Comparison of ENCODE assay signal across 23 cellular contexts in the genomic region with DNA sequence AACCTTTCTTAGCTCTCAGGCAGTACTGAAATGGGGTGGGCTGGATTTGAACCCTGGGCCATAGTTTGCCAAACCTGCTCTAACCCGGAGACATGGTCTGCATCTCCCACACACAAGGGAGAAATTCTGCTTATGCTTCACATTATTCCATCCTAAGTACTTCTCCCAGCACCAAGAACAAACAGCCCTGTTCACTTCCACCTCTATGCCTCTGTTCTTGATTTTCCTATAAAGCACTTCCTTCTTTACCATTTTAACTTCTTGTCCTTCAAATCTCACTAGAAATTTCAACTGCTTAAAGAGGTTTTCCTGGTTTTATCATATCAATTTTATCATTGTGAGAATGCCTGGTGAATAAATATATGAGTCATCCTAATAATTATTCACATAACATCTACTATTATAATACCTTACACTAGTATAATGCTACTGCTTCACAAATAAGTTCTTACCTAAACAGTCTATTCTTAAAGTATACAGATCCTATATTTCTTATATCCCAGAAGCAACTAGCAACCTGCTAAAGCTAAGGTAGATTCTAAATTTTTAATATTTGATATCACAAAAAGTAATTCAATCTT. TPM values are rescaled to one million over a fixed set of nuclear protein-coding genes. Genes with fewer than 3 reads are reported as not detected.
DNase-seq lines count a peak whose midpoint lies in the region; ATAC-seq and TF ChIP-seq lines count a peak whose summit lies in the region.
"Had no signal": no experiment of that assay in that cellular context is flagged by ENCODE, and none has a peak within 500 bp of the region (broad histone marks: within the 10 kb centered on the region; RNA-seq: fewer than 3 reads in every experiment).

No MANE protein-coding gene starts in this region.

- peaks cover 75% of the 10 kb centered on the region for H4K20me1 ChIP-seq in SK-N-SH (ENCODE audit: insufficient read depth)

- H3K79me2 ChIP-seq in SK-N-SH (ENCODE audit: insufficient read depth): peaks cover 100% of the 10 kb centered on the region

- no peak for ATAC-seq in left cardiac atrium
- ATAC-seq in HG03039 (IDR thresholded peaks at IDR 0.05; ENCODE audit: unreplicated experiment): no peak
- ATAC-seq: CD8-positive, alpha-beta T cell had no signal

- peaks cover 25% of the 10 kb centered on the region for H3F3A ChIP-seq in SK-N-SH (replicated peaks; ENCODE audit: insufficient read depth)

- TF ChIP-seq CTCF in left ventricle myocardium inferior (IDR thresholded peaks at IDR 0.05; ENCODE audit: borderline replicate concordance): no peak
- TF ChIP-seq CTCF in SK-N-SH (IDR thresholded peaks at IDR 0.05): no peak
- no peak for TF ChIP-seq CTCF in fibroblast of pulmonary artery (IDR thresholded peaks at IDR 0.05; ENCODE audit: low read length, missing control alignments)

- no peak overlapping the region for H2AFZ ChIP-seq in SK-N-SH (ENCODE audit: low read depth)

- H3K9ac ChIP-seq in SK-N-SH: no peak overlapping the region; the same call in 1 of the 2 replicates
- H3K9ac ChIP-seq in subcutaneous abdominal adipose tissue (ENCODE audit: low read length in 5 of 5): no peak overlapping the region

- TF ChIP-seq RAD21 in SK-N-SH (IDR thresholded peaks at IDR 0.05; ENCODE audit: low read length): no peak

- H3K9me3 ChIP-seq in left ventricle myocardium inferior (replicated peaks) (no peaks in the 10 kb centered on the region), SK-N-SH (no peaks in the 10 kb centered on the region), subcutaneous abdominal adipose tissue (ENCODE audit: control insufficient read depth in 5 of 5, low read length in 5 of 5) (peaks cover 0 to 3% (median 0%) of the 10 kb centered on the region in 5 donors)
- H3K9me3 ChIP-seq: right lobe of liver had no signal

- POLR2A ChIA-PET in SK-N-SH (lab: Yijun Ruan, JAX): no interaction called here

- TF ChIP-seq EP300 in SK-N-SH (IDR thresholded peaks at IDR 0.05; ENCODE audit: borderline replicate concordance in 1 of 2, low read depth in 1 of 2, low read length in 1 of 2): no peak

- H3K4me3 ChIP-seq in left ventricle myocardium inferior: peak overlapping the region; percentile 16
- no peak overlapping the region for H3K4me3 ChIP-seq in SK-N-SH (ENCODE audit: low read depth in 2 of 2, low read length in 1 of 2)
- peak overlapping the region; percentile 23 for H3K4me3 ChIP-seq in fibroblast of pulmonary artery (replicated peaks; ENCODE audit: low read depth, low read length)
- H3K4me3 ChIP-seq in subcutaneous abdominal adipose tissue (ENCODE audit: low read depth in 1 of 5, low read length in 5 of 5): no peak overlapping the region
- H3K4me3 ChIP-seq: coronary artery, right lobe of liver had no signal

- peak overlapping the region; percentile 9 for H3K4me2 ChIP-seq in SK-N-SH

- peak overlapping the region; percentile 3 for H3K27ac ChIP-seq in left ventricle myocardium inferior (replicated peaks)
- H3K27ac ChIP-seq in SK-N-SH (ENCODE audit: low read depth in 2 of 2, low read length in 1 of 2): peak overlapping the region in 1 of 2 experiments; percentile 53; a peak in 2 of 4 replicates
- peak overlapping the region; percentile 23 for H3K27ac ChIP-seq in subcutaneous abdominal adipose tissue (ENCODE audit: low read depth, low read length)
- H3K27ac ChIP-seq: coronary artery, HL-60, right lobe of liver had no signal

- H3K27me3 ChIP-seq in left ventricle myocardium inferior (ENCODE audit: low read depth) (no peaks in the 10 kb centered on the region), SK-N-SH (ENCODE audit: insufficient read depth) (no peaks in the 10 kb centered on the region), subcutaneous abdominal adipose tissue (ENCODE audit: control insufficient read depth in 5 of 5, insufficient read depth in 4 of 5, low read length in 5 of 5) (no peaks in the 10 kb centered on the region)
- H3K27me3 ChIP-seq: right lobe of liver had no signal

- CTCF ChIA-PET in SK-N-SH (lab: Yijun Ruan, JAX): no interaction called here

- H3K4me1 ChIP-seq in left ventricle myocardium inferior: peaks cover 100% of the 10 kb centered on the region
- peaks cover 5 to 37% of the 10 kb centered on the region in 2 experiments; a peak in 3 of 4 replicates for H3K4me1 ChIP-seq in SK-N-SH (ENCODE audit: control insufficient read depth in 1 of 2, insufficient read depth in 2 of 2, low read depth in 1 of 2, low read length in 1 of 2)
- H3K4me1 ChIP-seq in subcutaneous abdominal adipose tissue (ENCODE audit: control insufficient read depth in 5 of 5, insufficient read depth in 5 of 5, low read length in 5 of 5): peaks cover 0 to 58% (median 31%) of the 10 kb centered on the region in 5 donors

- intact Hi-C loops in left ventricle myocardium inferior (cut with micrococcal nuclease): no loop called here
- intact Hi-C loops in left cardiac atrium (cut with DNase I): loop anchor here in 1 of 2 donors (10.0 kb wide), 1 partner anchor 67 kb away; no protein-coding TSS in a partner anchor

- no peaks in the 10 kb centered on the region for H3K9me2 ChIP-seq in SK-N-SH

- DNase-seq in left ventricle myocardium inferior: no peak
- no peak for DNase-seq in left cardiac atrium
- no peak for DNase-seq in SK-N-SH
- no peak for DNase-seq in fibroblast of pulmonary artery (ENCODE audit: low read depth)
- no peak for DNase-seq in NCI-H1092 treated with DMSO at 0.1 percent for 48 hours (lab: John Stamatoyannopoulos, UW)
- DNase-seq in NCI-H226: no peak
- DNase-seq: activated CD4-positive, alpha-beta T cell treated with anti-CD3 and anti-CD28 coated beads for 48 hours; activated CD8-positive, alpha-beta memory T cell treated with anti-CD3 and anti-CD28 coated beads, Interleukin-2, amount 50 U/mL, for 48 hours; activated effector memory CD4-positive, alpha-beta T cell treated with anti-CD3 and anti-CD28 coated beads, Interleukin-2, amount 50 U/mL, for 16 hours; aorta; CD8-positive, alpha-beta T cell; DND-41; foreskin melanocyte; KBM-7; kidney glomerular epithelial cell; NCI-H748 treated with DMSO at 0.1 percent for 48 hours; nucleus accumbens; right lobe of liver; stimulated activated naive CD4-positive, alpha-beta T cell had no signal

- WGBS in SK-N-SH (ENCODE audit: low lambda C conversion rate): 87% methylated on average over 1 of the region's 1 CpG

- H3K36me3 ChIP-seq in left ventricle myocardium inferior (peaks cover 9% of the 10 kb centered on the region), SK-N-SH (replicated peaks in 1 of 2; ENCODE audit: control insufficient read depth in 1 of 2, insufficient read depth in 2 of 2, low read length in 1 of 2) (peaks cover 40 to 78% of the 10 kb centered on the region in 2 experiments), subcutaneous abdominal adipose tissue (ENCODE audit: control insufficient read depth in 5 of 5, insufficient read depth in 5 of 5, low read length in 5 of 5) (peaks cover 0 to 18% (median 4%) of the 10 kb centered on the region in 5 donors)
- H3K36me3 ChIP-seq: right lobe of liver had no signal

TF ChIP-seq in SK-N-SH, 30 proteins besides CTCF, POLR2A, EP300 and RAD21:
- TF ChIP-seq TCF12 (IDR thresholded peaks at IDR 0.05) (no peak), YY1 (IDR thresholded peaks at IDR 0.05; ENCODE audit: low read depth) (no peak), MXI1 (IDR thresholded peaks at IDR 0.05; ENCODE audit: low read depth, low read length) (no peak), EZH2phosphoT487 (IDR thresholded peaks at IDR 0.05; ENCODE audit: borderline replicate concordance, low read depth) (no peak), GATA2 (CRISPR knock-in tag; IDR thresholded peaks at IDR 0.05) (no peak)
- TF ChIP-seq, protein P1, sequence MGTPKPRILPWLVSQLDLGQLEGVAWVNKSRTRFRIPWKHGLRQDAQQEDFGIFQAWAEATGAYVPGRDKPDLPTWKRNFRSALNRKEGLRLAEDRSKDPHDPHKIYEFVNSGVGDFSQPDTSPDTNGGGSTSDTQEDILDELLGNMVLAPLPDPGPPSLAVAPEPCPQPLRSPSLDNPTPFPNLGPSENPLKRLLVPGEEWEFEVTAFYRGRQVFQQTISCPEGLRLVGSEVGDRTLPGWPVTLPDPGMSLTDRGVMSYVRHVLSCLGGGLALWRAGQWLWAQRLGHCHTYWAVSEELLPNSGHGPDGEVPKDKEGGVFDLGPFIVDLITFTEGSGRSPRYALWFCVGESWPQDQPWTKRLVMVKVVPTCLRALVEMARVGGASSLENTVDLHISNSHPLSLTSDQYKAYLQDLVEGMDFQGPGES (IDR thresholded peaks at IDR 0.05; ENCODE audit: low read depth, low read length): no peak
- TF ChIP-seq, protein P2, sequence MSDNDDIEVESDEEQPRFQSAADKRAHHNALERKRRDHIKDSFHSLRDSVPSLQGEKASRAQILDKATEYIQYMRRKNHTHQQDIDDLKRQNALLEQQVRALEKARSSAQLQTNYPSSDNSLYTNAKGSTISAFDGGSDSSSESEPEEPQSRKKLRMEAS (IDR thresholded peaks at IDR 0.05; ENCODE audit: low read depth): no peak

RNA-seq across cellular contexts. Expression of a gene that starts 12.7 kb away (rescaled TPM):
- total RNA-seq in left ventricle myocardium inferior: 59.3 TPM
- 10 to 100 TPM; 23.2 to 31.0 TPM for total RNA-seq in left cardiac atrium
- polyA plus RNA-seq in SK-N-SH (2012; rRNA removed): 2.8 and 3.9 TPM in 2 replicates
- polyA plus RNA-seq in SK-N-SH (2012; cell fraction: cytosol; rRNA removed): 3.6 and 4.3 TPM in 2 replicates
- 2.9 and 6.4 TPM in 2 replicates for polyA plus RNA-seq in SK-N-SH (2012; cell fraction: nucleus; rRNA removed)

Comparison
In these comparisons a context has a peak if more than half of its experiments do, and no peak if none do; other contexts are left out.
1. H3K4me3 ChIP-seq: peak in left ventricle myocardium inferior (single experiment) and fibroblast of pulmonary artery (single experiment); none in SK-N-SH (0 of 2) and subcutaneous abdominal adipose tissue (0 of 5).